In genomic region chr17:64836623-64837017, GRCh38 we compare ENCODE assay signal across 8 cellular contexts.
DNase-seq lines count a peak whose midpoint lies in the region; ATAC-seq and TF ChIP-seq lines count a peak whose summit lies in the region.
"Not testable (repeated sequence)": the region's sequence is repeated elsewhere in the genome, so short reads cannot be mapped to it uniquely, and the experiment has no call there.

No MANE protein-coding gene starts in this region.

- peak overlapping the region; percentile 91 for H3K4me3 Mint-ChIP-seq in mesothelial cell of epicardium

- H3K4me3 ChIP-seq in SJSA1 (peak overlapping the region; percentile 57), fibroblast of lung (replicated peaks in 1 of 4; ENCODE audit: control extremely low read depth in 1 of 4, insufficient read depth in 1 of 4, low read depth in 3 of 4, low read length in 4 of 4) (peak overlapping the region; percentile 53 to 73 (median 62))

- TF ChIP-seq CTCF in fibroblast of lung (conservative IDR thresholded peaks at IDR 0.05 in 1 of 2, IDR thresholded peaks at IDR 0.05 in 1 of 2; ENCODE audit: low read depth in 1 of 2, low read length in 2 of 2); mesothelial cell of epicardium (IDR thresholded peaks at IDR 0.05; ENCODE audit: unreplicated experiment): not testable (repeated sequence)

- H3K27ac Mint-ChIP-seq in activated naive CD4-positive, alpha-beta T cell treated with anti-CD3 and anti-CD28 coated beads, Interleukin-2, amount 50 U/mL, for 72 hours = peak overlapping the region; percentile 93 to 95
- peak overlapping the region; percentile 16 for H3K27ac Mint-ChIP-seq in mesothelial cell of epicardium

- not testable (repeated sequence) for H3K79me2 ChIP-seq in fibroblast of lung (ENCODE audit: control insufficient read depth, insufficient read depth, low read length)

- peak overlapping the region; percentile 11 for H2AFZ ChIP-seq in fibroblast of lung (ENCODE audit: low read length)

- H3K36me3 ChIP-seq in SJSA1; fibroblast of lung (ENCODE audit: control insufficient read depth, insufficient read depth, low read length): not testable (repeated sequence)

- H3K27me3 Mint-ChIP-seq in mesothelial cell of epicardium (ENCODE audit: low read depth) = not testable (repeated sequence)

- H3K9me3 ChIP-seq in SJSA1 (replicated peaks); fibroblast of lung (ENCODE audit: control insufficient read depth, insufficient read depth, low read depth, low read length): not testable (repeated sequence)

- not testable (repeated sequence) for H4K20me1 ChIP-seq in fibroblast of lung (ENCODE audit: control insufficient read depth, extremely low read depth, insufficient read depth, low read length)

- H3K9me3 Mint-ChIP-seq in activated naive CD4-positive, alpha-beta T cell treated with anti-CD3 and anti-CD28 coated beads, Interleukin-2, amount 50 U/mL, for 72 hours; mesothelial cell of epicardium: not testable (repeated sequence)

- not testable (repeated sequence) for H3K4me1 ChIP-seq in SJSA1 (replicated peaks); fibroblast of lung (ENCODE audit: control insufficient read depth, extremely low read depth, insufficient read depth, low read length)

- H3K9ac ChIP-seq in fibroblast of lung (ENCODE audit: insufficient read depth, low read length) = peak overlapping the region; percentile 63

- H3K4me1 Mint-ChIP-seq in mesothelial cell of epicardium = not testable (repeated sequence)

- peak overlapping the region; percentile 97 for H3K4me2 ChIP-seq in fibroblast of lung (ENCODE audit: extremely low read depth, insufficient read depth, low read length)

- H3K36me3 Mint-ChIP-seq in activated naive CD4-positive, alpha-beta T cell treated with anti-CD3 and anti-CD28 coated beads, Interleukin-2, amount 50 U/mL, for 72 hours; mesothelial cell of epicardium: not testable (repeated sequence)

- ATAC-seq in GM21515 (IDR thresholded peaks at IDR 0.05; ENCODE audit: unreplicated experiment) (peak; percentile 32), HG03280 (IDR thresholded peaks at IDR 0.05; ENCODE audit: unreplicated experiment) (peak; percentile 31)
- peak; percentile 28 to 31 for ATAC-seq in activated naive CD4-positive, alpha-beta T cell treated with anti-CD3 and anti-CD28 coated beads, Interleukin-2, amount 50 U/mL, for 72 hours

- peak; percentile 42 for DNase-seq in DMS53 (lab: John Stamatoyannopoulos, UW)
- not testable (repeated sequence) for DNase-seq in SJSA1 (ENCODE audit: low read depth in 1 of 2, low spot score in 2 of 2); mesothelial cell of epicardium (ENCODE audit: low spot score in 2 of 2, unreplicated experiment in 2 of 2)
- DNase-seq in activated naive CD4-positive, alpha-beta T cell treated with anti-CD3 and anti-CD28 coated beads, Interleukin-2, amount 50 U/mL, for 72 hours (ENCODE audit: low spot score in 2 of 2) = peak in 1 of 2 donors; percentile 27
- DNase-seq in fibroblast of lung (ENCODE audit: low read depth in 2 of 2) = peak; percentile 2 to 10
- DNase-seq in stimulated activated CD8-positive, alpha-beta memory T cell treated with anti-CD3 and anti-CD28 coated beads, Interleukin-4, amount 100 ng/mL, for 48 hours = peak; percentile 54

- H3K27me3 ChIP-seq in SJSA1 (replicated peaks); fibroblast of lung (ENCODE audit: control insufficient read depth, insufficient read depth, low read length): not testable (repeated sequence)

- peak overlapping the region; percentile 66 for H3K27ac ChIP-seq in SJSA1
- peak overlapping the region; percentile 63 for H3K27ac ChIP-seq in fibroblast of lung (ENCODE audit: insufficient read depth, low read length)
